9 cellular contexts compared by ENCODE assay signal in genomic region chr17:4375039-4375748, GRCh38. TPM values are rescaled to one million over a fixed set of nuclear protein-coding genes. Genes with fewer than 3 reads are reported as not detected.
DNase-seq lines count a peak whose midpoint lies in the region; ATAC-seq, FAIRE-seq and TF ChIP-seq lines count a peak whose summit lies in the region.
"Had no signal": no experiment of that assay in that cellular context is flagged by ENCODE, and none has a peak within 500 bp of the region (broad histone marks: within the 10 kb centered on the region; RNA-seq: fewer than 3 reads in every experiment).

No MANE protein-coding gene starts in this region.

- H3K27me3 Mint-ChIP-seq in CD4-positive, alpha-beta memory T cell: no peaks in the 10 kb centered on the region
- no peaks in the 10 kb centered on the region for H3K27me3 Mint-ChIP-seq in activated naive CD8-positive, alpha-beta T cell treated with anti-CD3 and anti-CD28 coated beads, Interleukin-2, amount 10 ng/mL, durations not matched to agents 7 days and 5 days

- intact Hi-C loops in CD4-positive, alpha-beta memory T cell (cut with micrococcal nuclease): loop anchor here (1.0 kb wide), 1 partner anchor 9 kb away; the partner anchor contains the start of gene UBE2G1
- intact Hi-C loops in prostate gland (cut with DNase I): no loop called here

- H3K4me1 Mint-ChIP-seq in CD4-positive, alpha-beta memory T cell: peaks cover 12 to 25% (median 21%) of the 10 kb centered on the region in 4 donors
- peaks cover 24% of the 10 kb centered on the region for H3K4me1 Mint-ChIP-seq in activated naive CD8-positive, alpha-beta T cell treated with anti-CD3 and anti-CD28 coated beads, Interleukin-2, amount 10 ng/mL, durations not matched to agents 7 days and 5 days

- peak overlapping the region; percentile 43 to 94 (median 83) for H3K27ac Mint-ChIP-seq in CD4-positive, alpha-beta memory T cell
- H3K27ac Mint-ChIP-seq in activated naive CD8-positive, alpha-beta T cell treated with anti-CD3 and anti-CD28 coated beads, Interleukin-2, amount 10 ng/mL, durations not matched to agents 7 days and 5 days: peak overlapping the region; percentile 93

- H3K36me3 ChIP-seq in CD4-positive, alpha-beta memory T cell (ENCODE audit: insufficient read depth, low read length): no peaks in the 10 kb centered on the region
- H3K36me3 ChIP-seq in prostate gland: no peaks in the 10 kb centered on the region

- POLR2A ChIA-PET in CD4-positive, alpha-beta memory T cell (lab: Charles Lee; ENCODE audit: partially characterized antibody): interaction anchor here (1.6 kb wide), 1 partner anchor 9 kb away, joined by 8 read pairs; the partner anchor contains the start of gene UBE2G1
- POLR2A ChIA-PET in activated naive CD8-positive, alpha-beta T cell treated with anti-CD3 and anti-CD28 coated beads, Interleukin-2, amount 10 ng/mL, durations not matched to agents 7 days and 5 days (lab: Charles Lee): interaction anchor here (1.7 kb wide), 1 partner anchor 9 kb away, joined by 13 read pairs; the partner anchor contains the start of gene UBE2G1

- H3K4me1 ChIP-seq in CD4-positive, alpha-beta memory T cell (ENCODE audit: insufficient read depth, low read length): peaks cover 10% of the 10 kb centered on the region
- H3K4me1 ChIP-seq in prostate gland (replicated peaks): no peaks in the 10 kb centered on the region

- H3K9me3 ChIP-seq in CD4-positive, alpha-beta memory T cell (ENCODE audit: control insufficient read depth in 1 of 2, low read length in 2 of 2): no peaks in the 10 kb centered on the region
- no peaks in the 10 kb centered on the region for H3K9me3 ChIP-seq in prostate gland

- H3K4me3 ChIP-seq in CD4-positive, alpha-beta memory T cell (ENCODE audit: low read length in 2 of 2): no peak overlapping the region
- no peak overlapping the region for H3K4me3 ChIP-seq in prostate gland

- H3K27me3 ChIP-seq in CD4-positive, alpha-beta memory T cell (ENCODE audit: insufficient read depth, low read length): no peaks in the 10 kb centered on the region
- H3K27me3 ChIP-seq in prostate gland (replicated peaks; ENCODE audit: insufficient read depth): no peaks in the 10 kb centered on the region

- no peaks in the 10 kb centered on the region for H3K36me3 Mint-ChIP-seq in CD4-positive, alpha-beta memory T cell
- peaks cover 3% of the 10 kb centered on the region for H3K36me3 Mint-ChIP-seq in activated naive CD8-positive, alpha-beta T cell treated with anti-CD3 and anti-CD28 coated beads, Interleukin-2, amount 10 ng/mL, durations not matched to agents 7 days and 5 days

- FAIRE-seq in urothelium cell line (lab: Jason Lieb, UNC): peak; percentile 62
- no peak for FAIRE-seq in H54 (lab: Jason Lieb, UNC)
- FAIRE-seq: G401.6 had no signal

- no peak for TF ChIP-seq POLR2A in prostate gland (IDR thresholded peaks at IDR 0.05)
- TF ChIP-seq POLR2A in H54 (IDR thresholded peaks at IDR 0.05; ENCODE audit: low read depth, low read length): no peak

- H3K27ac ChIP-seq in CD4-positive, alpha-beta memory T cell (ENCODE audit: low read depth, low read length): peak overlapping the region; percentile 22
- H3K27ac ChIP-seq in prostate gland: no peak overlapping the region

- CTCF ChIA-PET in CD4-positive, alpha-beta memory T cell (lab: Charles Lee; ENCODE audit: partially characterized antibody): interaction anchor here (0.6 kb wide), 1 partner anchor 27 kb away, joined by 3 read pairs; no protein-coding TSS in a partner anchor

- H3K9me3 Mint-ChIP-seq in CD4-positive, alpha-beta memory T cell: peaks cover 0 to 1% (median 0%) of the 10 kb centered on the region in 8 donors
- no peaks in the 10 kb centered on the region for H3K9me3 Mint-ChIP-seq in activated naive CD8-positive, alpha-beta T cell treated with anti-CD3 and anti-CD28 coated beads, Interleukin-2, amount 10 ng/mL, durations not matched to agents 7 days and 5 days

- ATAC-seq in HG03558 (IDR thresholded peaks at IDR 0.05; ENCODE audit: extremely low read depth, unreplicated experiment): peak; percentile 56
- peak; percentile 93 for ATAC-seq in activated naive CD8-positive, alpha-beta T cell treated with anti-CD3 and anti-CD28 coated beads, Interleukin-2, amount 10 ng/mL, durations not matched to agents 7 days and 5 days (ENCODE audit: low read depth)

- peak overlapping the region; percentile 49 to 78 (median 70) for H3K4me3 Mint-ChIP-seq in CD4-positive, alpha-beta memory T cell
- peak overlapping the region; percentile 72 for H3K4me3 Mint-ChIP-seq in activated naive CD8-positive, alpha-beta T cell treated with anti-CD3 and anti-CD28 coated beads, Interleukin-2, amount 10 ng/mL, durations not matched to agents 7 days and 5 days

- peak; percentile 34 to 51 (median 47) for DNase-seq in CD4-positive, alpha-beta memory T cell
- DNase-seq in GM20000 (ENCODE audit: low spot score): peak; percentile 70
- DNase-seq in activated naive CD8-positive, alpha-beta T cell treated with anti-CD3 and anti-CD28 coated beads, Interleukin-2, amount 10 ng/mL, durations not matched to agents 7 days and 5 days: peak; percentile 45
- DNase-seq in urothelium cell line (ENCODE audit: low spot score): no peak
- no peak for DNase-seq in prostate gland (ENCODE audit: low spot score)
- no peak for DNase-seq in NCI-H526 treated with DMSO at 0.1 percent for 48 hours (lab: John Stamatoyannopoulos, UW)
- no peak for DNase-seq in H54 (ENCODE audit: insufficient read length, low spot score)

- TF ChIP-seq CTCF in GM20000 (IDR thresholded peaks at IDR 0.05; ENCODE audit: extremely low read depth, missing control alignments) (no peak), prostate gland (IDR thresholded peaks at IDR 0.05) (no peak)

- 75% methylated on average over 7 of the region's 7 CpGs for WGBS in prostate gland

RNA-seq across cellular contexts. Expression of gene UBE2G1, which starts 8.7 kb away (rescaled TPM):
- 10 to 100 TPM; 56.9 to 61.6 TPM for total RNA-seq in CD4-positive, alpha-beta memory T cell
- polyA plus RNA-seq in CD4-positive, alpha-beta memory T cell: 10 to 100 TPM; 62.4 to 69.4 TPM
- total RNA-seq in activated naive CD8-positive, alpha-beta T cell treated with anti-CD3 and anti-CD28 coated beads, Interleukin-2, amount 10 ng/mL, durations not matched to agents 7 days and 5 days: 10 to 100 TPM; 65.6 to 69.4 TPM
- total RNA-seq in prostate gland: 10 to 100 TPM; 54.1 to 59.3 TPM

RNA-seq across cellular contexts. Expression of gene SPNS3, which starts 58.5 kb away (rescaled TPM):
- total RNA-seq in CD4-positive, alpha-beta memory T cell: 1 to 10 TPM; 1.6 to 2.0 TPM
- polyA plus RNA-seq in CD4-positive, alpha-beta memory T cell: 1 to 10 TPM; 4.8 to 5.9 TPM
- total RNA-seq in activated naive CD8-positive, alpha-beta T cell treated with anti-CD3 and anti-CD28 coated beads, Interleukin-2, amount 10 ng/mL, durations not matched to agents 7 days and 5 days: 10 to 100 TPM; 26.5 to 32.9 TPM
- under 1 TPM in 1 of 2 donors, not detected in 1; 0.50 TPM for total RNA-seq in prostate gland

Comparison
In these comparisons a context has a peak if more than half of its experiments do, and no peak if none do; other contexts are left out.
1. DNase-seq: peak in CD4-positive, alpha-beta memory T cell (5 of 5), GM20000 (single experiment) and activated naive CD8-positive, alpha-beta T cell treated with anti-CD3 and anti-CD28 coated beads, Interleukin-2, amount 10 ng/mL, durations not matched to agents 7 days and 5 days (single experiment); none in urothelium cell line (single experiment), prostate gland (single experiment), NCI-H526 treated with DMSO at 0.1 percent for 48 hours (single experiment) and H54 (single experiment).
2. RNA of gene SPNS3, which starts 58.5 kb away (total RNA-seq): 26.5 to 32.9 TPM in activated naive CD8-positive, alpha-beta T cell treated with anti-CD3 and anti-CD28 coated beads, Interleukin-2, amount 10 ng/mL, durations not matched to agents 7 days and 5 days; 1.6 to 2.0 TPM in CD4-positive, alpha-beta memory T cell and 0.50 TPM in prostate gland; every median in the first group is over 4 times any median in the second.